In the genomic region with DNA sequence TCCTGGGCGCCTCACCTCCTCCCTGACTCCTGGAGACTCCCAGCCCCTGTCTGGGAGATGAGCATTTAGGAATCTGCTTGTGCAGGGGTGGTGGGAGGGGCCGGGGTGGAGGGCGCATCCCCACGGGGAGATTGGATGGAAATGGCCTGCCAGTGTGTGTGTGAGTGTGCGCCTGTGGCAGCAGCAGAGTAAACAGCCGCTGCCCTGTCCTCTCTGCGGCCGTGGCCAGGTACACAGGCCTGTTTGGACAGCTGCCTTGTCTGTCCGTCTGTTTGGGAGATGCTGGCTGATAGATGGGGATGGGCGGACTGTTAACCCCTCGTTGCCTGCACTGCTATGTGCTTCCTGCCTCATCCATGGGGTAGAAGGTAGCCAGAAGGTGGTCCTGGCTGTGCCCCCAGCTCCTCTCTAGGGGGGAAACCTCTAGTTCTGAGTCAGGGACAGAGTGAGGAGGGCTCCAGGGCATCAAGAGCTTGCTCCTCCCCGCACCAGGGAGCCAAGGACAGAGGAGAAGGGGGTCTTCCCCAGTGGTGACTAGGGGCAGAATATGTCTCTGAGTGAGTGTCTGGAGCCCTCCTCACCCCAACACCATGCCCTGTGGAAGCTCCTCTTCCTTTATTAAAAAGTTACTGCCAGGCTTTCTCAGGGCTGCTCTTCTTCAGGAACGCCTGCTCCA, we compare ENCODE assay signal across 12 cellular contexts.
A peak's percentile ranks its signal among the peaks of the same experiment; 100 is the strongest.
DNase-seq lines count a peak whose midpoint lies in the region; ATAC-seq lines count a peak whose summit lies in the region.
"Had no signal": no experiment of that assay in that cellular context is flagged by ENCODE, and none has a peak within 500 bp of the region (broad histone marks: within the 10 kb centered on the region; RNA-seq: fewer than 3 reads in every experiment).

No MANE protein-coding gene starts in this region.

- DNase-seq in DMS53 (lab: John Stamatoyannopoulos, UW) (peak; percentile 97), NCI-H146 (lab: John Stamatoyannopoulos, UW) (peak; percentile 88), SW480 (ENCODE audit: low spot score) (peak; percentile 44), left kidney (ENCODE audit: low read depth, low spot score) (peak; percentile 89), kidney tubule cell (ENCODE audit: low spot score) (no peak), OCI-M1 (lab: John Stamatoyannopoulos, UW) (no peak)
- DNase-seq in activated CD4-positive, alpha-beta T cell treated with anti-CD3 and anti-CD28 coated beads for 36 hours = no peak
- DNase-seq: activated naive CD4-positive, alpha-beta T cell treated with anti-CD3 and anti-CD28 coated beads for 36 hours; lower lobe of right lung; NCI-H446 treated with DMSO at 0.1 percent for 48 hours; stimulated activated naive CD4-positive, alpha-beta T cell treated with Interleukin-2 at 50 U/mL for 16 hours had no signal

- peaks cover 8% of the 10 kb centered on the region for H3K4me1 Mint-ChIP-seq in activated CD4-positive, alpha-beta T cell treated with anti-CD3 and anti-CD28 coated beads for 36 hours

- POLR2A ChIA-PET in activated CD4-positive, alpha-beta T cell treated with anti-CD3 and anti-CD28 coated beads for 36 hours (lab: Charles Lee) = no interaction called here

- H3K36me3 Mint-ChIP-seq in activated CD4-positive, alpha-beta T cell treated with anti-CD3 and anti-CD28 coated beads for 36 hours (ENCODE audit: low read depth) = no peaks in the 10 kb centered on the region

- H3K27me3 Mint-ChIP-seq in activated CD4-positive, alpha-beta T cell treated with anti-CD3 and anti-CD28 coated beads for 36 hours = peaks cover 44% of the 10 kb centered on the region

- H3K9me3 Mint-ChIP-seq in activated CD4-positive, alpha-beta T cell treated with anti-CD3 and anti-CD28 coated beads for 36 hours (ENCODE audit: low read depth) = no peaks in the 10 kb centered on the region
- H3K9me3 Mint-ChIP-seq: activated naive CD4-positive, alpha-beta T cell treated with anti-CD3 and anti-CD28 coated beads for 36 hours had no signal

- intact Hi-C loops in activated CD4-positive, alpha-beta T cell treated with anti-CD3 and anti-CD28 coated beads for 36 hours (cut with DNase I, micrococcal nuclease) = no loop called here

- no peak overlapping the region for H3K27ac Mint-ChIP-seq in activated CD4-positive, alpha-beta T cell treated with anti-CD3 and anti-CD28 coated beads for 36 hours
- H3K27ac Mint-ChIP-seq: activated naive CD4-positive, alpha-beta T cell treated with anti-CD3 and anti-CD28 coated beads for 36 hours had no signal

- H3K4me3 Mint-ChIP-seq in activated CD4-positive, alpha-beta T cell treated with anti-CD3 and anti-CD28 coated beads for 36 hours = no peak overlapping the region
- H3K4me3 Mint-ChIP-seq: activated naive CD4-positive, alpha-beta T cell treated with anti-CD3 and anti-CD28 coated beads for 36 hours had no signal

- CTCF ChIA-PET in activated CD4-positive, alpha-beta T cell treated with anti-CD3 and anti-CD28 coated beads for 36 hours (lab: Charles Lee) = no interaction called here

- no peak for ATAC-seq in GM21528 (IDR thresholded peaks at IDR 0.05; ENCODE audit: low FRiP score, unreplicated experiment)
- no peak for ATAC-seq in activated CD4-positive, alpha-beta T cell treated with anti-CD3 and anti-CD28 coated beads for 36 hours
- ATAC-seq: lower lobe of right lung had no signal

Comparison
In these comparisons a context has a peak if more than half of its experiments do, and no peak if none do; other contexts are left out.
1. DNase-seq: peak in DMS53 (single experiment), NCI-H146 (single experiment), SW480 (single experiment) and left kidney (single experiment); none in kidney tubule cell (single experiment), activated CD4-positive, alpha-beta T cell treated with anti-CD3 and anti-CD28 coated beads for 36 hours (single experiment) and OCI-M1 (single experiment).